ENCODE assay signal across 7 cellular contexts in genomic region chr3:186571644-186572013, GRCh38. TPM values are rescaled to one million over a fixed set of nuclear protein-coding genes. Genes with fewer than 3 reads are reported as not detected.
DNase-seq lines count a peak whose midpoint lies in the region; ATAC-seq and TF ChIP-seq lines count a peak whose summit lies in the region.

No MANE protein-coding gene starts in this region.

- H3K27ac ChIP-seq in H9 (ENCODE audit: insufficient read length, low read depth, low read length): no peak overlapping the region
- H3K27ac ChIP-seq in Panc1 (ENCODE audit: low read length): peak overlapping the region; percentile 81; the same call in 1 of the 2 replicates
- H3K27ac ChIP-seq in esophagus squamous epithelium: peak overlapping the region in 2 of 4 donors; percentile 98

- H3K4me3 ChIP-seq in Panc1 (ENCODE audit: low read depth in 2 of 2, low read length in 2 of 2) (peak overlapping the region; percentile 87 to 94), esophagus squamous epithelium (peak overlapping the region; percentile 92 to 99 (median 96)), skeletal muscle cell (ENCODE audit: low read depth, low read length) (peak overlapping the region; percentile 95)

- peaks cover 18 to 23% of the 10 kb centered on the region in 2 experiments for H3K4me1 Mint-ChIP-seq in H9

- no peaks in the 10 kb centered on the region for H3K9me3 Mint-ChIP-seq in H9

- peak overlapping the region; percentile 89 to 92 for H3K4me3 Mint-ChIP-seq in H9

- no TSS peak for BruUV-seq in Panc1 (replicated peaks; lab: Mats Ljungman, UMichigan)

- H2AK5ac ChIP-seq in H9 (ENCODE audit: insufficient read length, low read length): no peak overlapping the region

- no peak overlapping the region for H2BK20ac ChIP-seq in H9 (ENCODE audit: low read depth, low read length, poor library complexity, severe bottlenecking)

- no peak for TF ChIP-seq POLR2A in esophagus squamous epithelium (IDR thresholded peaks at IDR 0.05)

- H3K4ac ChIP-seq in H9 (ENCODE audit: low read depth, low read length): no peak overlapping the region

- H4K5ac ChIP-seq in H9 (ENCODE audit: insufficient read length, low read depth, low read length): no peak overlapping the region

- H3K18ac ChIP-seq in H9 (ENCODE audit: insufficient read length, low read depth, low read length): no peak overlapping the region

- TF ChIP-seq CTCF in H9 (conservative IDR thresholded peaks at IDR 0.05): no peak
- no peak for TF ChIP-seq CTCF in Panc1 (IDR thresholded peaks at IDR 0.05)
- no peak for TF ChIP-seq CTCF in esophagus squamous epithelium (IDR thresholded peaks at IDR 0.05)

- intact Hi-C loops in Panc1 (cut with micrococcal nuclease; ENCODE audit: unreplicated experiment) (no loop called here), esophagus squamous epithelium (cut with DNase I) (no loop called here)

- no peak overlapping the region for H2BK12ac ChIP-seq in H9 (ENCODE audit: insufficient read length, low read depth, low read length)

- no peak for ATAC-seq in Panc1

- H3T11ph ChIP-seq in H9 (ENCODE audit: low read length): no peak overlapping the region

- H2BK5ac ChIP-seq in H9 (ENCODE audit: insufficient read length, low read length): no peak overlapping the region

- H3K23ac ChIP-seq in H9 (ENCODE audit: insufficient read length, low read depth, low read length): no peak overlapping the region

- peaks cover 17 to 40% (median 35%) of the 10 kb centered on the region in 3 experiments; a peak in 6 of 7 replicates for H3K36me3 Mint-ChIP-seq in H9 (ENCODE audit: insufficient read depth in 1 of 3, low read depth in 3 of 3)

- H3K4me1 ChIP-seq in H9 (ENCODE audit: insufficient read depth, low read length): no peaks in the 10 kb centered on the region
- peaks cover 15% of the 10 kb centered on the region for H3K4me1 ChIP-seq in Panc1 (ENCODE audit: control insufficient read depth, insufficient read depth, low read length)
- peaks cover 18 to 40% (median 21%) of the 10 kb centered on the region in 3 donors for H3K4me1 ChIP-seq in esophagus squamous epithelium

- no peak overlapping the region for H3K56ac ChIP-seq in H9 (ENCODE audit: insufficient read length, low read depth, low read length)

- H3K14ac ChIP-seq in H9 (ENCODE audit: insufficient read depth, low read length): no peak overlapping the region

- H3K9ac ChIP-seq in H9 (ENCODE audit: extremely low read depth, insufficient read length, low read length): no peak overlapping the region

- H3K9me3 ChIP-seq in H9 (ENCODE audit: control insufficient read depth, low read depth, low read length) (no peaks in the 10 kb centered on the region), Panc1 (ENCODE audit: control insufficient read depth, insufficient read depth, low read depth, low read length) (no peaks in the 10 kb centered on the region), esophagus squamous epithelium (no peaks in the 10 kb centered on the region)

- H2BK15ac ChIP-seq in H9 (ENCODE audit: low read depth, low read length): no peak overlapping the region

- in situ Hi-C loops in Panc1 (cut with HindIII; ENCODE audit: low pct_unique_long_range_greater_than_20kb, low sequenced_read_pairs): no loop called here

- H3K27me3 ChIP-seq in H9 (ENCODE audit: insufficient read depth, low read length) (no peaks in the 10 kb centered on the region), Panc1 (ENCODE audit: control insufficient read depth, insufficient read depth, low read length) (no peaks in the 10 kb centered on the region), esophagus squamous epithelium (no peaks in the 10 kb centered on the region)

- no peak overlapping the region for H4K91ac ChIP-seq in H9 (ENCODE audit: insufficient read length, low read depth, low read length)

- H2AFZ ChIP-seq in H9 (ENCODE audit: low read length): no peak overlapping the region

- POLR2A ChIA-PET in Panc1 (lab: Charles Lee): no interaction called here

- peaks cover 3% of the 10 kb centered on the region for H4K20me1 ChIP-seq in H9 (ENCODE audit: control insufficient read depth, insufficient read depth, insufficient read length)

- peaks cover 10% of the 10 kb centered on the region for H3K23me2 ChIP-seq in H9 (ENCODE audit: insufficient read length, low read depth, low read length, poor library complexity, severe bottlenecking)

- H3K36me3 ChIP-seq in Panc1 (ENCODE audit: control insufficient read depth, insufficient read depth, low read length): peaks cover 50% of the 10 kb centered on the region
- H3K36me3 ChIP-seq in esophagus squamous epithelium: peaks cover 4 to 47% (median 12%) of the 10 kb centered on the region in 3 donors

- H3K79me2 ChIP-seq in H9 (ENCODE audit: insufficient read depth, low read length): peaks cover 5% of the 10 kb centered on the region; the same call in 1 of the 2 replicates

- no peak overlapping the region for H2BK120ac ChIP-seq in H9 (ENCODE audit: low read depth, low read length, poor library complexity, severe bottlenecking)

- CTCF ChIA-PET in Panc1 (lab: Charles Lee): no interaction called here

- no peaks in the 10 kb centered on the region for H3K27me3 Mint-ChIP-seq in H9 (ENCODE audit: low read depth)

- H3K79me1 ChIP-seq in H9 (ENCODE audit: insufficient read depth, low read depth, low read length, poor library complexity, severe bottlenecking): no peaks in the 10 kb centered on the region

- H3K4me2 ChIP-seq in H9 (ENCODE audit: insufficient read depth, insufficient read length, low read length): peak overlapping the region; percentile 99

- WGBS in H9 (ENCODE audit: extremely low coverage, insufficient read length, low lambda C conversion rate): no CpG with 5 or more reads among the region's 2 CpGs
- 41 to 62% methylated on average over 2 of the region's 2 CpGs for WGBS in esophagus squamous epithelium, 2 donors

- no peak overlapping the region for H3K27ac Mint-ChIP-seq in H9

- H4K8ac ChIP-seq in H9 (replicated peaks; ENCODE audit: insufficient read length, low read depth, low read length): no peak overlapping the region

- DNase-seq in H9: no peak
- no peak for DNase-seq in Panc1 (ENCODE audit: low read depth, low spot score)
- no peak for DNase-seq in esophagus squamous epithelium (lab: John Stamatoyannopoulos, UW)
- no peak for DNase-seq in skeletal muscle cell (ENCODE audit: low read depth)
- no peak for DNase-seq in C1 segment of cervical spinal cord (lab: John Stamatoyannopoulos, UW)
- no peak for DNase-seq in DMS 273 treated with DMSO at 0.1 percent for 48 hours (lab: John Stamatoyannopoulos, UW)
- DNase-seq in medulla oblongata (ENCODE audit: extremely low spot score): no peak

RNA-seq across cellular contexts. Expression of gene DNAJB11, which starts 1.1 kb away (rescaled TPM):
- 57.4 and 61.2 TPM in 2 replicates for total RNA-seq in H9 (2021)
- total RNA-seq in Panc1 (2021; ENCODE audit: unreplicated experiment): 87.9 TPM
- polyA plus RNA-seq in Panc1 (2012; ENCODE audit: insufficient read length): 81.7 TPM
- total RNA-seq in esophagus squamous epithelium: 10 to 100 TPM; 39.5 to 65.3 (median 47.3) TPM

RNA-seq across cellular contexts. Expression of gene TBCCD1, which starts 4.5 kb away (rescaled TPM):
- 7.4 and 8.6 TPM in 2 replicates for total RNA-seq in H9 (2021)
- total RNA-seq in Panc1 (2021; ENCODE audit: unreplicated experiment): 14.5 TPM
- 8.3 TPM for polyA plus RNA-seq in Panc1 (2012; ENCODE audit: insufficient read length)
- total RNA-seq in esophagus squamous epithelium: 10 to 100 TPM in 1 of 4 donors, 1 to 10 TPM in 3; 6.9 to 10.5 (median 7.9) TPM

RNA-seq across cellular contexts. Expression of gene CRYGS, which starts 27.4 kb away (rescaled TPM):
- total RNA-seq in H9 (2021) (0.83 and 1.0 TPM in 2 replicates), Panc1 (2021; ENCODE audit: unreplicated experiment) (2.8 TPM), esophagus squamous epithelium (1 to 10 TPM in 3 of 4 donors, under 1 TPM in 1; 0.26 to 2.7 (median 1.6) TPM)
- 0.98 TPM for polyA plus RNA-seq in Panc1 (2012; ENCODE audit: insufficient read length)

RNA-seq across cellular contexts. Expression of gene AHSG, which starts 41.2 kb away (rescaled TPM):
- total RNA-seq in H9 (2021) (0.13 TPM in 1 of 2 replicates, not detected in the other), Panc1 (2021; ENCODE audit: unreplicated experiment) (0.85 TPM), esophagus squamous epithelium (not detected)
- polyA plus RNA-seq in Panc1 (2012; ENCODE audit: insufficient read length): not detected
